ENCODE assay signal across 8 cellular contexts in genomic region chr1:9784508-9785133, GRCh38. TPM values are rescaled to one million over a fixed set of nuclear protein-coding genes. Genes with fewer than 3 reads are reported as not detected.
A peak's percentile ranks its signal among the peaks of the same experiment; 100 is the strongest.
DNase-seq lines count a peak whose midpoint lies in the region; ATAC-seq and TF ChIP-seq lines count a peak whose summit lies in the region.

No MANE protein-coding gene starts in this region.

- no peaks in the 10 kb centered on the region for H3K27me3 ChIP-seq in DND-41 (ENCODE audit: insufficient read depth, low read length, poor library complexity)
- H3K27me3 ChIP-seq in adrenal gland = no peaks in the 10 kb centered on the region

- H3K9me3 ChIP-seq in DND-41 (ENCODE audit: insufficient read depth, low read length, severe bottlenecking) = no peaks in the 10 kb centered on the region
- H3K9me3 ChIP-seq in adrenal gland (replicated peaks in 1 of 3) = no peaks in the 10 kb centered on the region

- DNase-seq in DND-41 (peak; percentile 70), LNCaP clone FGC (ENCODE audit: low read depth) (peak; percentile 79), T follicular helper cell (ENCODE audit: low read depth) (peak; percentile 61), adrenal gland (peak; percentile 39 to 80 (median 57)), kidney tubule cell (ENCODE audit: low spot score) (peak; percentile 75)
- DNase-seq in stimulated activated CD8-positive, alpha-beta memory T cell treated with anti-CD3 and anti-CD28 coated beads, Interleukin-15, amount 100 ng/mL, for 1 hour (ENCODE audit: low read depth) = peak; percentile 39

- ATAC-seq in DND-41 (ENCODE audit: insufficient read depth, low read depth) (0 out of 3 replicates have a peak, but pooled peaks have one; percentile 23), HG02981 (IDR thresholded peaks at IDR 0.05; ENCODE audit: unreplicated experiment) (no peak), GM21619 (IDR thresholded peaks at IDR 0.05; ENCODE audit: unreplicated experiment) (no peak)

- peaks cover 28% of the 10 kb centered on the region for H3K4me1 ChIP-seq in DND-41 (ENCODE audit: insufficient read depth, low read length)
- H3K4me1 ChIP-seq in adrenal gland (replicated peaks in 1 of 2) = no peaks in the 10 kb centered on the region

- no peak overlapping the region for H3K9ac ChIP-seq in DND-41 (ENCODE audit: low read depth, low read length)

- no peak for TF ChIP-seq POLR2A in adrenal gland (IDR thresholded peaks at IDR 0.05)

- H4K20me1 ChIP-seq in DND-41 (ENCODE audit: insufficient read depth, low read length) = peaks cover 21% of the 10 kb centered on the region

- H3K79me2 ChIP-seq in DND-41 (ENCODE audit: insufficient read depth, low read length) = peaks cover 97% of the 10 kb centered on the region

- peak; percentile 87 for TF ChIP-seq CTCF in DND-41 (IDR thresholded peaks at IDR 0.05; ENCODE audit: borderline replicate concordance, extremely low read depth, low read length, poor library complexity, severe bottlenecking)
- peak; percentile 76 for TF ChIP-seq CTCF in LNCaP clone FGC (IDR thresholded peaks at IDR 0.05; ENCODE audit: control insufficient read depth, extremely low read depth, insufficient read depth)
- peak; percentile 58 to 77 (median 73) for TF ChIP-seq CTCF in adrenal gland (IDR thresholded peaks at IDR 0.05)

- H3K4me2 ChIP-seq in DND-41 (ENCODE audit: insufficient read depth, low read length) = no peak overlapping the region

- 58 to 77% (median 65%) methylated on average over 3 of the region's 3 CpGs for WGBS in adrenal gland, 4 donors

- peaks cover 8% of the 10 kb centered on the region for H3K36me3 ChIP-seq in DND-41 (ENCODE audit: insufficient read depth, low read length)
- no peaks in the 10 kb centered on the region for H3K36me3 ChIP-seq in adrenal gland (replicated peaks in 1 of 2)

- H2AFZ ChIP-seq in DND-41 (ENCODE audit: low read depth, low read length) = no peak overlapping the region

- H3K4me3 ChIP-seq in DND-41 (ENCODE audit: low read depth in 1 of 2, low read length in 2 of 2) = no peak overlapping the region
- H3K4me3 ChIP-seq in LNCaP clone FGC (ENCODE audit: low read depth, low read length) = no peak overlapping the region
- H3K4me3 ChIP-seq in adrenal gland = no peak overlapping the region

- H3K27ac ChIP-seq in DND-41 (ENCODE audit: low read length) (peak overlapping the region; percentile 54; the same call in 1 of the 2 replicates), adrenal gland (no peak overlapping the region)

- intact Hi-C loops in adrenal gland (cut with DNase I) = loop anchor here (5.0 kb wide), 1 partner anchor 83 kb away; no protein-coding TSS in a partner anchor

RNA-seq across cellular contexts. Expression of gene CLSTN1, which starts 39.1 kb away (rescaled TPM):
- 100 to 1,000 TPM in 2 of 8 donors, 10 to 100 TPM in 6; 69.3 to 106 (median 87.6) TPM for total RNA-seq in adrenal gland
- 10 to 100 TPM; 48.8 to 74.3 (median 67.0) TPM for polyA plus RNA-seq in adrenal gland
